Comparison of ENCODE assay signal across 11 cellular contexts in the genomic region with DNA sequence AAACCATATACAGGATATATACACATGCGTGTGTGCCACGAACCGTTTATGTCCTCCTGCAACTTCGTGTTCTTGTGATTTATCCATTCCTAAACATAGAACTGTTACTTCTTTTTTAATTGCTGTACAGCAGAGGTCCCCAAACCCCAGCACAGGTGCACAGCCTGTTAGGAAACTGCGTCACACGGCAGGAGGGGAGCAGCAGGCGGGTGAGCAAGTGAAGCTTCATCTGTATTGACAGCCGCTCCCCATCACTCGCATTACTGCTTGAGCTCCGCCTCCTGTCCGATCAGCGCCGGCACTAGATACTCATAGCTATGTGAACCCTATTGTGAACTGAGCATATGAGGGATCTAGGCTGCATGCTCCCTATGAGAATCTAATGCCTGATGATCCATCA. TPM values are rescaled to one million over a fixed set of nuclear protein-coding genes. Genes with fewer than 3 reads are reported as not detected.
A peak's percentile ranks its signal among the peaks of the same experiment; 100 is the strongest.
DNase-seq lines count a peak whose midpoint lies in the region; ATAC-seq lines count a peak whose summit lies in the region.
"Had no signal": no experiment of that assay in that cellular context is flagged by ENCODE, and none has a peak within 500 bp of the region (broad histone marks: within the 10 kb centered on the region; RNA-seq: fewer than 3 reads in every experiment).

No MANE protein-coding gene starts in this region.

- H3K27ac Mint-ChIP-seq in T-helper 1 cell treated with Interleukin-12 subunit alpha and Interleukin-12 subunit beta and Interleukin-4 antibody, amounts not matched to agents 30 μg/mL and 1 μg/mL, for 36 hours, result no peak overlapping the region
- H3K27ac Mint-ChIP-seq: progenitor cell of endocrine pancreas had no signal

- H3K9me3 Mint-ChIP-seq in T-helper 1 cell treated with Interleukin-12 subunit alpha and Interleukin-12 subunit beta and Interleukin-4 antibody, amounts not matched to agents 30 μg/mL and 1 μg/mL, for 36 hours, result no peaks in the 10 kb centered on the region

- H3K27me3 Mint-ChIP-seq in T-helper 1 cell treated with Interleukin-12 subunit alpha and Interleukin-12 subunit beta and Interleukin-4 antibody, amounts not matched to agents 30 μg/mL and 1 μg/mL, for 36 hours (ENCODE audit: low read depth), result peaks cover 4% of the 10 kb centered on the region

- intact Hi-C loops in cardiac septum (cut with DNase I), result no loop called here

- H3K36me3 Mint-ChIP-seq in T-helper 1 cell treated with Interleukin-12 subunit alpha and Interleukin-12 subunit beta and Interleukin-4 antibody, amounts not matched to agents 30 μg/mL and 1 μg/mL, for 36 hours (ENCODE audit: low read depth), result no peaks in the 10 kb centered on the region

- ATAC-seq in GM19351 (IDR thresholded peaks at IDR 0.05; ENCODE audit: unreplicated experiment), result peak; percentile 69
- no peak for ATAC-seq in GM21423 (IDR thresholded peaks at IDR 0.05; ENCODE audit: unreplicated experiment)

- peak overlapping the region; percentile 25 for H3K4me3 Mint-ChIP-seq in T-helper 1 cell treated with Interleukin-12 subunit alpha and Interleukin-12 subunit beta and Interleukin-4 antibody, amounts not matched to agents 30 μg/mL and 1 μg/mL, for 36 hours

- DNase-seq in activated effector memory CD4-positive, alpha-beta T cell treated with anti-CD3 and anti-CD28 coated beads, Interleukin-2, amount 50 U/mL, for 16 hours, result peak; percentile 79
- DNase-seq in stimulated activated CD4-positive, alpha-beta T cell treated with anti-CD3 and anti-CD28 coated beads, Interleukin-1b, Interleukin-23, amount 100 ng/mL, for 48 hours, result peak; percentile 70
- no peak for DNase-seq in middle frontal gyrus (ENCODE audit: extremely low spot score, low spot score)
- DNase-seq in hepatic stellate cell (ENCODE audit: low spot score), result no peak
- no peak for DNase-seq in cardiac septum (ENCODE audit: low spot score)
- DNase-seq: NCI-H226, thyroid gland had no signal

- peaks cover 16% of the 10 kb centered on the region for H3K4me1 Mint-ChIP-seq in T-helper 1 cell treated with Interleukin-12 subunit alpha and Interleukin-12 subunit beta and Interleukin-4 antibody, amounts not matched to agents 30 μg/mL and 1 μg/mL, for 36 hours (ENCODE audit: low read depth)

RNA-seq across cellular contexts. Expression of gene NRROS, which starts 34.9 kb away (rescaled TPM):
- total RNA-seq in cardiac septum, result 2.6 TPM

RNA-seq across cellular contexts. Expression of gene FBXO45, which starts 36.1 kb away (rescaled TPM):
- 6.4 TPM for total RNA-seq in cardiac septum

RNA-seq across cellular contexts. Expression of gene WDR53, which starts 36.2 kb away (rescaled TPM):
- 8.4 TPM for total RNA-seq in cardiac septum

Comparison
In these comparisons a context has a peak if more than half of its experiments do, and no peak if none do; other contexts are left out.
1. DNase-seq: peak in activated effector memory CD4-positive, alpha-beta T cell treated with anti-CD3 and anti-CD28 coated beads, Interleukin-2, amount 50 U/mL, for 16 hours (single experiment) and stimulated activated CD4-positive, alpha-beta T cell treated with anti-CD3 and anti-CD28 coated beads, Interleukin-1b, Interleukin-23, amount 100 ng/mL, for 48 hours (single experiment); none in middle frontal gyrus (single experiment), hepatic stellate cell (single experiment) and cardiac septum (single experiment).